Comparison of ENCODE assay signal across 8 cellular contexts in the genomic region with DNA sequence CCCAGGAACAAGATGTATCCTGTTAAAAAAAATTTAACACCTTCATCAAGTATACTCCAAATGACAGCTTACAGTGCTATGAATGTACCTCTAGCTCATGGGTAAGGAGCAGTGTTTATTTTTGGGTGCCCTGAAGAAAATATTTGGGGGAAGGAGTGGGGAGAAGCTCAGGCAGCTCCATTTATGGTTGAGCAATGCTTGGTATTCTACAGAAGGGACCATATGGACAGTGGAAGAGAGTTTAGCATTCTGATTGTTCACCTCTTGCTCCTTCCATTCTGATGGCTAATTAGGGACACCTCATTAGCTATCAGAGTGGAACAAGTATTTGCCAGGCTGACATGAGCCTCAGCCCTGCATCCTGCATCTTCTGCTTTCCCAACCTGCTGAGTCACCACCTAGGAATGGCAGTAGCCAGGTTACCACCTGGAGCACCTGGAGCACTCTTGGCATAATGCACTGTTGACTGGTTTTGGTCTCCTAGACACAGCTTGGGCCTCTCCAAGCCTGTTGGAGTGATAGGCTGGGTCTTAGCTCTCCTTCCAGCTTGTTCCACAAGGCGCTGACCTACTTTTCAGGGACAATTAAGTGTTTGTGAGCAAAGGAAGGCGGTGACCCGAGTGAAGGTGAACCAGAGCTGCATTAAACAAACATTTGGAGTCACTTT.
A peak's percentile ranks its signal among the peaks of the same experiment; 100 is the strongest.
DNase-seq lines count a peak whose midpoint lies in the region; TF ChIP-seq lines count a peak whose summit lies in the region.
"Had no signal": no experiment of that assay in that cellular context is flagged by ENCODE, and none has a peak within 500 bp of the region (broad histone marks: within the 10 kb centered on the region; RNA-seq: fewer than 3 reads in every experiment).

No MANE protein-coding gene starts in this region.

- no TSS peak for BruUV-seq in MCF 10A (replicated peaks; lab: Mats Ljungman, UMichigan)

- H3K4me3 Mint-ChIP-seq in MCF 10A (ENCODE audit: unreplicated experiment), result no peak overlapping the region
- no peak overlapping the region for H3K4me3 Mint-ChIP-seq in type B pancreatic cell
- no peak overlapping the region for H3K4me3 Mint-ChIP-seq in CD4-positive, alpha-beta memory T cell
- H3K4me3 Mint-ChIP-seq: T-helper 1 cell treated with Interleukin-12 subunit alpha and Interleukin-12 subunit beta and Interleukin-4 antibody, amounts not matched to agents 30 μg/mL and 1 μg/mL, for 36 hours had no signal

- H3K4me3 ChIP-seq in CD4-positive, alpha-beta memory T cell (ENCODE audit: low read length in 2 of 2), result no peak overlapping the region

- no peaks in the 10 kb centered on the region for H3K36me3 Mint-ChIP-seq in MCF 10A (ENCODE audit: insufficient read depth, unreplicated experiment)
- H3K36me3 Mint-ChIP-seq in type B pancreatic cell, result no peaks in the 10 kb centered on the region
- no peaks in the 10 kb centered on the region for H3K36me3 Mint-ChIP-seq in CD4-positive, alpha-beta memory T cell

- peak; percentile 22 for DNase-seq in NCI-H1105 (lab: John Stamatoyannopoulos, UW)
- DNase-seq in MCF 10A (ENCODE audit: unreplicated experiment), result peak; percentile 87
- DNase-seq in left kidney (ENCODE audit: low read depth, low spot score), result peak; percentile 60
- DNase-seq in type B pancreatic cell (ENCODE audit: extremely low spot score, unreplicated experiment), result no peak
- no peak for DNase-seq in CD4-positive, alpha-beta memory T cell
- no peak for DNase-seq in activated CD4-positive, alpha-beta T cell treated with anti-CD3 and anti-CD28 coated beads, Interleukin-2, amount 50 U/mL, for 48 hours
- DNase-seq in middle frontal gyrus (ENCODE audit: extremely low spot score, low spot score), result no peak

- no peaks in the 10 kb centered on the region for H3K9me3 ChIP-seq in CD4-positive, alpha-beta memory T cell (ENCODE audit: control insufficient read depth in 1 of 2, low read length in 2 of 2)

- no peaks in the 10 kb centered on the region for H3K27me3 ChIP-seq in CD4-positive, alpha-beta memory T cell (ENCODE audit: insufficient read depth, low read length)

- TF ChIP-seq CTCF in MCF 10A (IDR thresholded peaks at IDR 0.05; ENCODE audit: unreplicated experiment) (no peak), type B pancreatic cell (conservative IDR thresholded peaks at IDR 0.05) (no peak)

- intact Hi-C loops in MCF 10A (cut with micrococcal nuclease), result no loop called here
- intact Hi-C loops in CD4-positive, alpha-beta memory T cell (cut with micrococcal nuclease), result no loop called here

- POLR2A ChIA-PET in MCF 10A (lab: Yijun Ruan, JAX), result interaction anchor here (0.6 to 6.6 kb wide), 24 partner anchors 8 to 1149 kb away, joined by 3 to 65 read pairs (median 6); partner anchors contain the start of gene RRAGC
- POLR2A ChIA-PET in CD4-positive, alpha-beta memory T cell (lab: Charles Lee; ENCODE audit: partially characterized antibody), result no interaction called here

- H3K4me1 ChIP-seq in CD4-positive, alpha-beta memory T cell (ENCODE audit: insufficient read depth, low read length), result no peaks in the 10 kb centered on the region

- CTCF ChIA-PET in MCF 10A (lab: Yijun Ruan, JAX), result interaction anchor here (0.6 to 8.2 kb wide), 12 partner anchors 9 to 206 kb away, joined by 3 to 57 read pairs (median 6); no protein-coding TSS in a partner anchor
- CTCF ChIA-PET in CD4-positive, alpha-beta memory T cell (lab: Charles Lee; ENCODE audit: partially characterized antibody), result interaction anchor here (1.4 kb wide), 1 partner anchor 36 kb away, joined by 3 read pairs; no protein-coding TSS in a partner anchor

- H3K27me3 Mint-ChIP-seq in MCF 10A (ENCODE audit: insufficient read depth, unreplicated experiment), result no peaks in the 10 kb centered on the region
- no peaks in the 10 kb centered on the region for H3K27me3 Mint-ChIP-seq in type B pancreatic cell
- H3K27me3 Mint-ChIP-seq in CD4-positive, alpha-beta memory T cell, result peaks cover 1 to 3% of the 10 kb centered on the region in 2 donors

- peaks cover 35% of the 10 kb centered on the region for H3K4me1 Mint-ChIP-seq in MCF 10A (ENCODE audit: insufficient read depth, unreplicated experiment)
- H3K4me1 Mint-ChIP-seq in type B pancreatic cell (ENCODE audit: unreplicated experiment), result peaks cover 22% of the 10 kb centered on the region
- no peaks in the 10 kb centered on the region for H3K4me1 Mint-ChIP-seq in CD4-positive, alpha-beta memory T cell

- H3K27ac Mint-ChIP-seq in MCF 10A (ENCODE audit: low read depth, unreplicated experiment) (peak overlapping the region; percentile 49), type B pancreatic cell (peak overlapping the region; percentile 56)
- no peak overlapping the region for H3K27ac Mint-ChIP-seq in CD4-positive, alpha-beta memory T cell
- H3K27ac Mint-ChIP-seq: T-helper 1 cell treated with Interleukin-12 subunit alpha and Interleukin-12 subunit beta and Interleukin-4 antibody, amounts not matched to agents 30 μg/mL and 1 μg/mL, for 36 hours had no signal

- H3K27ac ChIP-seq in CD4-positive, alpha-beta memory T cell (ENCODE audit: low read depth, low read length), result no peak overlapping the region

- no peaks in the 10 kb centered on the region for H3K36me3 ChIP-seq in CD4-positive, alpha-beta memory T cell (ENCODE audit: insufficient read depth, low read length)

- H3K9me3 Mint-ChIP-seq in MCF 10A (ENCODE audit: unreplicated experiment) (no peaks in the 10 kb centered on the region), type B pancreatic cell (no peaks in the 10 kb centered on the region)
- H3K9me3 Mint-ChIP-seq in CD4-positive, alpha-beta memory T cell, result no peaks in the 10 kb centered on the region
- H3K9me3 Mint-ChIP-seq: T-helper 1 cell treated with Interleukin-12 subunit alpha and Interleukin-12 subunit beta and Interleukin-4 antibody, amounts not matched to agents 30 μg/mL and 1 μg/mL, for 36 hours had no signal

Comparison
In these comparisons a context has a peak if more than half of its experiments do, and no peak if none do; other contexts are left out.
1. DNase-seq: peak in NCI-H1105 (single experiment), MCF 10A (single experiment) and left kidney (single experiment); none in type B pancreatic cell (single experiment), CD4-positive, alpha-beta memory T cell (0 of 5), activated CD4-positive, alpha-beta T cell treated with anti-CD3 and anti-CD28 coated beads, Interleukin-2, amount 50 U/mL, for 48 hours (0 of 2) and middle frontal gyrus (single experiment).
2. H3K27ac Mint-ChIP-seq: peak in MCF 10A (single experiment) and type B pancreatic cell (single experiment); none in CD4-positive, alpha-beta memory T cell (0 of 7).